Comparison of ENCODE assay signal across 21 cellular contexts in genomic region chr4:141054446-141054845, GRCh38.
"Had no signal": no experiment of that assay in that cellular context is flagged by ENCODE, and none has a peak within 500 bp of the region (broad histone marks: within the 10 kb centered on the region; RNA-seq: fewer than 3 reads in every experiment).

No MANE protein-coding gene starts in this region.

- H3K27me3 ChIP-seq: colonic mucosa, esophagus squamous epithelium, gastrocnemius medialis, heart right ventricle, left lung had no signal

- H3K36me3 ChIP-seq: colonic mucosa, esophagus squamous epithelium, gastrocnemius medialis, heart right ventricle, left lung, lower lobe of right lung had no signal

- ATAC-seq: effector memory CD8-positive, alpha-beta T cell; esophagus mucosa; gastrocnemius medialis; left cardiac atrium; left lung; lower lobe of right lung; mucosa of descending colon had no signal

- H3K4me1 ChIP-seq: colonic mucosa, esophagus squamous epithelium, gastrocnemius medialis, left lung, lower lobe of right lung had no signal

- H3K9me3 ChIP-seq: colonic mucosa, gastrocnemius medialis had no signal

- H3K27ac ChIP-seq: colonic mucosa, epithelial cell of prostate, esophagus squamous epithelium, gastrocnemius medialis, left lung, lower lobe of right lung had no signal

- H3K4me3 ChIP-seq: colonic mucosa, esophagus squamous epithelium, gastrocnemius medialis, heart right ventricle, left lung, lower lobe of right lung, mucosa of descending colon had no signal

- DNase-seq: colonic mucosa; cortex of kidney; effector CD8-positive, alpha-beta T cell; effector memory CD8-positive, alpha-beta T cell; endodermal cell; erythroblast; esophagus squamous epithelium; foreskin fibroblast; foreskin melanocyte; gastrocnemius medialis; glutamatergic neuron; head of caudate nucleus; heart right ventricle; hippocampal formation; left cardiac atrium; left lung; lower lobe of right lung; mesenchymal stem cell; mucosa of descending colon had no signal
